ENCODE assay signal across 11 cellular contexts in the genomic region with DNA sequence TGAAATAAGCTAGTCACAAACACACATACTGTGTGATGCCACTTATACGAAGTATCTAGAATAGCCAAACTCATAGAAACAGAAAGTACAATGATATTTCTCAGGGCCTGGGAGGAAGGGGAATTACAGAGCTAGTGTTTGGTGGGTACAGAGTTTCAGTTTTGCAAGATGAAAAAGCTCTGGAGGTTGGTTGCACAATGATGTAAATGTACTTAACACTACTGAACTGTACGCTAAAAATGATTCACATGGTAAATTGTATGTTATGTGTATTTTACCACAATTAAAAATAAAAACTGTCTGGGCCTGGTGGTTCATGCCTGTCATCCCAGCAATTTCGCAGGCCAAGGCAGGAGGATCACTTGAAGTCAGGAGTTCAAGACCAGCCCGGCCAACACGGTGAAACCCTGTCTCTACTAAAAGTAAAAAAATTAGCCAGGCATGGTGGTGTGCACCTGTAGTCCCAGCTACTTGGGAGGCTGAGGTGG. TPM values are rescaled to one million over a fixed set of nuclear protein-coding genes. Genes with fewer than 3 reads are reported as not detected.
DNase-seq lines count a peak whose midpoint lies in the region; ATAC-seq and TF ChIP-seq lines count a peak whose summit lies in the region.
"Had no signal": no experiment of that assay in that cellular context is flagged by ENCODE, and none has a peak within 500 bp of the region (broad histone marks: within the 10 kb centered on the region; RNA-seq: fewer than 3 reads in every experiment).

No MANE protein-coding gene starts in this region.

- TF ChIP-seq POLR2A in NB4 (IDR thresholded peaks at IDR 0.05; ENCODE audit: extremely low read depth, insufficient read length): no peak

- H3K27ac ChIP-seq in left lung (peak overlapping the region in 1 of 2 donors; percentile 25), psoas muscle (no peak overlapping the region)
- H3K27ac ChIP-seq: skin epidermis had no signal

- H3K4me3 ChIP-seq in NB4 (ENCODE audit: low read depth, low read length) (no peak overlapping the region), left lung (no peak overlapping the region), psoas muscle (no peak overlapping the region)
- H3K4me3 ChIP-seq: skin epidermis had no signal

- ATAC-seq in GM18861 (IDR thresholded peaks at IDR 0.05; ENCODE audit: unreplicated experiment) (peak; percentile 86), GM21786 (IDR thresholded peaks at IDR 0.05; ENCODE audit: unreplicated experiment) (peak; percentile 96), left lung (peak; percentile 51), psoas muscle (no peak)

- H3K27me3 ChIP-seq in left lung: no peaks in the 10 kb centered on the region
- H3K27me3 ChIP-seq in psoas muscle (ENCODE audit: insufficient read depth in 3 of 3, low read length in 2 of 3): no peaks in the 10 kb centered on the region

- no peak for TF ChIP-seq CTCF in NB4 (IDR thresholded peaks at IDR 0.05; ENCODE audit: low read depth, low read length)
- no peak for TF ChIP-seq CTCF in left lung (IDR thresholded peaks at IDR 0.05)
- TF ChIP-seq CTCF in psoas muscle (IDR thresholded peaks at IDR 0.05): no peak

- no peaks in the 10 kb centered on the region for H3K36me3 ChIP-seq in left lung
- no peaks in the 10 kb centered on the region for H3K36me3 ChIP-seq in psoas muscle (ENCODE audit: insufficient read depth in 1 of 2, low read depth in 1 of 2)

- H3K4me1 ChIP-seq in left lung (no peaks in the 10 kb centered on the region), psoas muscle (no peaks in the 10 kb centered on the region)

- intact Hi-C loops in left lung (cut with DNase I) (no loop called here), psoas muscle (cut with DNase I) (no loop called here)

- DNase-seq in NB4 (ENCODE audit: low read depth) (peak; percentile 25), left lung (no peak), dermis blood vessel endothelial cell (no peak), psoas muscle (no peak), NCI-H526 treated with DMSO at 0.1 percent for 48 hours (lab: John Stamatoyannopoulos, UW) (no peak), NCI-H446 treated with DMSO at 0.1 percent for 48 hours (lab: John Stamatoyannopoulos, UW) (no peak)
- DNase-seq: KG1 had no signal

- no peaks in the 10 kb centered on the region for H3K9me3 ChIP-seq in left lung
- H3K9me3 ChIP-seq in psoas muscle: no peaks in the 10 kb centered on the region

- 73 to 88% (median 83%) methylated on average over 5 of the region's 5 CpGs for WGBS in psoas muscle, 3 donors

RNA-seq across cellular contexts. Expression of gene FHAD1, which starts 15.3 kb away (rescaled TPM):
- 1 to 10 TPM; 1.4 to 8.5 TPM for total RNA-seq in left lung
- under 0.01 and 0.23 TPM in 2 replicates for total RNA-seq in dermis blood vessel endothelial cell
- total RNA-seq in psoas muscle: under 1 TPM in 2 of 4 donors, not detected in 2; 0.06 to 0.24 TPM
- polyA plus RNA-seq in psoas muscle: under 1 TPM in 1 of 3 donors, not detected in 2; 0.03 TPM
- total RNA-seq: chondrocyte had no signal

Comparison
In these comparisons a context has a peak if more than half of its experiments do, and no peak if none do; other contexts are left out.
1. ATAC-seq: peak in GM18861 (single experiment), GM21786 (single experiment) and left lung (single experiment); none in psoas muscle (0 of 4).